In the genomic region with DNA sequence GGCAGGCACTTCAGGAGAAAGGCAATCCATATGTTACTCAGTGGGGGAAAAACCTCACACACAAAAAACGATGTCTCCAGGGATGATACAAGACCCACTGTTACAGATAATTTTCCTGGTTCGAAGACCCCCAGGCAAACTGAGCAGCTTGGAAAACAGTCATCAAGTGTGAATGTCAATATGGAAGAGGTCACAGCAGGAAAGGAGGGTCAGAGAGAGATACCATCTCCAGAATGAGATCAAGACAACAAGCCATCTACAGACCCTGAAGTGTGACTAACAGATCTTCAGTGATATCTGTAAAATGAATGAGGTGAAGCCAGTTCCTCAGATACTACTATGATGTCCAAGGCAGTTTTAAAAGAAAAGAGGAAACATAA, we compare ENCODE assay signal across 12 cellular contexts. TPM values are rescaled to one million over a fixed set of nuclear protein-coding genes. Genes with fewer than 3 reads are reported as not detected.
A peak's percentile ranks its signal among the peaks of the same experiment; 100 is the strongest.
DNase-seq lines count a peak whose midpoint lies in the region; ATAC-seq and TF ChIP-seq lines count a peak whose summit lies in the region.
"Had no signal": no experiment of that assay in that cellular context is flagged by ENCODE, and none has a peak within 500 bp of the region (broad histone marks: within the 10 kb centered on the region; RNA-seq: fewer than 3 reads in every experiment).

No MANE protein-coding gene starts in this region.

- peak overlapping the region; percentile 83 for H3K27ac Mint-ChIP-seq in CD4-positive, alpha-beta T cell

- no peak for ATAC-seq in CD4-positive, alpha-beta T cell (ENCODE audit: poor library complexity)
- ATAC-seq in GM19395 (IDR thresholded peaks at IDR 0.05; ENCODE audit: unreplicated experiment), result peak; percentile 6
- no peak for ATAC-seq in left colon

- CTCF ChIA-PET in CD4-positive, alpha-beta T cell (lab: Charles Lee), result no interaction called here

- peaks cover 16% of the 10 kb centered on the region for H3K4me1 Mint-ChIP-seq in CD4-positive, alpha-beta T cell (ENCODE audit: low read depth)

- H3K9me3 ChIP-seq in CD4-positive, alpha-beta T cell (ENCODE audit: control insufficient read depth, low read length), result no peaks in the 10 kb centered on the region
- H3K9me3 ChIP-seq: left lung, testis had no signal

- H3K4me3 Mint-ChIP-seq in CD4-positive, alpha-beta T cell, result no peak overlapping the region

- TF ChIP-seq CTCF in CD4-positive, alpha-beta T cell (IDR thresholded peaks at IDR 0.05), result no peak

- intact Hi-C loops in CD4-positive, alpha-beta T cell (cut with DNase I, micrococcal nuclease), result no loop called here
- intact Hi-C loops in left colon (cut with DNase I, micrococcal nuclease), result no loop called here

- no peaks in the 10 kb centered on the region for H3K27me3 ChIP-seq in CD4-positive, alpha-beta T cell (ENCODE audit: control insufficient read depth, insufficient read depth, low read length)
- H3K27me3 ChIP-seq: left lung, testis had no signal

- POLR2A ChIA-PET in CD4-positive, alpha-beta T cell (lab: Charles Lee), result interaction anchor here (0.5 kb wide), 1 partner anchor 106 kb away, joined by 5 read pairs; no protein-coding TSS in a partner anchor

- H3K27me3 Mint-ChIP-seq in CD4-positive, alpha-beta T cell, result no peaks in the 10 kb centered on the region

- peaks cover 73% of the 10 kb centered on the region for H3K36me3 Mint-ChIP-seq in CD4-positive, alpha-beta T cell (ENCODE audit: low read depth)

- no peak overlapping the region for H3K27ac ChIP-seq in CD4-positive, alpha-beta T cell (ENCODE audit: low read depth, low read length)
- H3K27ac ChIP-seq: testis had no signal

- no peak for DNase-seq in CD4-positive, alpha-beta T cell
- DNase-seq in RPMI7951 (ENCODE audit: low read depth) (peak; percentile 9), islet precursor cell (peak; percentile 92), left colon (no peak), putamen (ENCODE audit: low spot score) (no peak), ureter (ENCODE audit: low spot score) (no peak)
- DNase-seq in effector CD8-positive, alpha-beta T cell (lab: John Stamatoyannopoulos, UW), result no peak
- DNase-seq: activated T-cell treated with anti-CD3 and anti-CD28 coated beads, Interleukin-2, amount 50 U/mL, for 48 hours; left lung; SHP77 treated with DMSO at 0.1 percent for 48 hours; testis had no signal

- no peaks in the 10 kb centered on the region for H3K9me3 Mint-ChIP-seq in CD4-positive, alpha-beta T cell

RNA-seq across cellular contexts. Expression of gene GNS, which starts 28.6 kb away (rescaled TPM):
- total RNA-seq in CD4-positive, alpha-beta T cell, result 10 to 100 TPM in 1 of 2 experiments, 1 to 10 TPM in 1; 8.7 to 10.0 TPM
- total RNA-seq in RPMI7951 (2014; rRNA removed; shearing (Covaris generic)), result 59.0 and 62.5 TPM in 2 replicates
- total RNA-seq in left colon (10 to 100 TPM; 59.6 to 70.8 TPM), ureter (137 TPM)

Comparison
In these comparisons a context has a peak if more than half of its experiments do, and no peak if none do; other contexts are left out.
1. DNase-seq: peak in RPMI7951 (single experiment) and islet precursor cell (single experiment); none in CD4-positive, alpha-beta T cell (0 of 10), left colon (0 of 2), putamen (single experiment), ureter (single experiment) and effector CD8-positive, alpha-beta T cell (single experiment).